ENCODE assay signal across 12 cellular contexts in genomic region chr15:58504674-58505234, GRCh38.
"Had no signal": no experiment of that assay in that cellular context is flagged by ENCODE, and none has a peak within 500 bp of the region (broad histone marks: within the 10 kb centered on the region; RNA-seq: fewer than 3 reads in every experiment).

No MANE protein-coding gene starts in this region.

- H3K9me3 ChIP-seq: prostate gland, tibial artery had no signal

- H3K9me3 Mint-ChIP-seq: nephron had no signal

- H3K27me3 Mint-ChIP-seq: activated CD4-positive, alpha-beta T cell treated with anti-CD3 and anti-CD28 coated beads for 36 hours had no signal

- ATAC-seq: activated CD4-positive, alpha-beta T cell treated with anti-CD3 and anti-CD28 coated beads for 36 hours had no signal

- DNase-seq: activated CD4-positive, alpha-beta T cell treated with anti-CD3 and anti-CD28 coated beads for 36 hours; activated CD8-positive, alpha-beta memory T cell treated with anti-CD3 and anti-CD28 coated beads for 24 hours; activated naive CD4-positive, alpha-beta T cell treated with anti-CD3 and anti-CD28 coated beads, Interleukin-2, amount 50 U/mL, for 16 hours; amygdala; brain microvascular endothelial cell; dermis blood vessel endothelial cell; immature natural killer cell; stimulated activated CD4-positive, alpha-beta T cell treated with anti-CD3 and anti-CD28 coated beads, Interleukin-4, amount 100 ng/mL, for 4 hours; SW 1271; tibial artery had no signal

- H3K27ac Mint-ChIP-seq: activated CD4-positive, alpha-beta T cell treated with anti-CD3 and anti-CD28 coated beads for 36 hours had no signal

- H3K4me3 Mint-ChIP-seq: activated CD4-positive, alpha-beta T cell treated with anti-CD3 and anti-CD28 coated beads for 36 hours; immature natural killer cell; nephron had no signal
